In the genomic region with DNA sequence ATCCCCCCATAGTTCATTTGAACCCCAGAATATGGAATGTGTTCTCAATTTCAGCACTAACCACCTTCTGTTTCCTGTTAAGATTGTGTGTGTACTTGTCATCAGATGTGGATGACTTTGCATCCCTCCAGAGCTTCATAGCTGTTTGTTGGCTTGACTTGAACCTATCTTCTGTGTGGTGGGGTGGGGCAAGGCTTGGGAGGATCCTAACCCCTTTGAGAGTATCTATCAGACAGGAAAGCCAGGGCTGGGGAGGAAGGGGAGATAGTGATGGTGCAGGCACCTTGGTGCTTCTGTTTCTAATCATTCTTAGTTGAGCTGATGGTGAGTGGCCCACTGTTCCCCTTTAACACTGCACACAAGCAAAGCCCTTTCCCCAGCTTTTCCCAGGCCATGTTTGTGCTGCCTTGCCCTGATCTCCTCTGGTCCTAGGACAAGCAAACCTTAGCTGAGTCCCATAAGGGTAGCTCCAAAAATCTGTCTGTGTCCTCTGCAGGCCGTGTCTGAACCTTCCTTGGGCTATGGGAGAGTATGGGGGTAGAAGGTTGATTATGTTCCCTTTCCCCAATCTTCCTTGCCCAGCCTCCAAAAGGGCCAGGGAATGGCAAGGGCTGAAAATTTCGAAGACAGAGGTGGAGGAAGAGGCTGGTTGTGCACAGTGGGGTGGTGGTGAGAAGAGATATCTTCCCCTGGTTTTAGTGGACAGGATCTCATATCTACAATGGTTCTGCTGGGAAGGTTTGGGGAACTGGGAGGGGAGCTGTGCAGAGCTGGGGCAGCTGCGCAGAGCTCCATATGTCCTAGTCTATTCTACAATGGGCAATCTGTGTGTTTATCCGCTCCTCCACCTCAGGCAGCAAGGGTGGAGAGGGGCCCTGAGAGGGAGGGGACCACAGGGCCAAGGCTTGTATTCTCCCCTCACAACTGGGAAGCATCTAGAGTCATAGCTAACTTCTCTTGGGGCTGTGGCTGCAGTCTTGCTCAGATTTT, we compare ENCODE assay signal across 24 cellular contexts. TPM values are rescaled to one million over a fixed set of nuclear protein-coding genes. Genes with fewer than 3 reads are reported as not detected.
DNase-seq lines count a peak whose midpoint lies in the region; TF ChIP-seq lines count a peak whose summit lies in the region.
"Had no signal": no experiment of that assay in that cellular context is flagged by ENCODE, and none has a peak within 500 bp of the region (broad histone marks: within the 10 kb centered on the region; RNA-seq: fewer than 3 reads in every experiment).

No MANE protein-coding gene starts in this region.

- H3K27me3 ChIP-seq in neuron (ENCODE audit: insufficient read depth, low read length), result no peaks in the 10 kb centered on the region
- H3K27me3 ChIP-seq: dorsolateral prefrontal cortex, Peyer's patch had no signal

- peaks cover 13% of the 10 kb centered on the region for H3K4me1 ChIP-seq in neuron (ENCODE audit: insufficient read depth, low read length)
- H3K4me1 ChIP-seq: Peyer's patch, tibial artery had no signal

- H3K4me3 Mint-ChIP-seq in brain, result peak overlapping the region; percentile 74 to 92 (median 87)
- H3K4me3 Mint-ChIP-seq in activated CD4-positive, alpha-beta memory T cell treated with anti-CD3 and anti-CD28 coated beads, Interleukin-2, amount 10 ng/mL, durations not matched to agents 7 days and 5 days, result no peak overlapping the region
- H3K4me3 Mint-ChIP-seq: stimulated activated naive CD8-positive, alpha-beta T cell treated with anti-CD3 and anti-CD28 coated beads, Interleukin-15, Interleukin-2, amounts not matched to agents 100 ng/mL and 50 ng/mL, for 24 hours had no signal

- no peaks in the 10 kb centered on the region for H3K36me3 ChIP-seq in neuron (ENCODE audit: insufficient read depth, low read length)
- H3K36me3 ChIP-seq: Peyer's patch, tibial artery had no signal

- H3K9me3 Mint-ChIP-seq in brain, result no peaks in the 10 kb centered on the region
- no peaks in the 10 kb centered on the region for H3K9me3 Mint-ChIP-seq in activated CD4-positive, alpha-beta memory T cell treated with anti-CD3 and anti-CD28 coated beads, Interleukin-2, amount 10 ng/mL, durations not matched to agents 7 days and 5 days
- H3K9me3 Mint-ChIP-seq: stimulated activated naive CD8-positive, alpha-beta T cell treated with anti-CD3 and anti-CD28 coated beads, Interleukin-15, Interleukin-2, amounts not matched to agents 100 ng/mL and 50 ng/mL, for 24 hours had no signal

- H3K27ac Mint-ChIP-seq in brain, result peak overlapping the region; percentile 59 to 94 (median 75)
- no peak overlapping the region for H3K27ac Mint-ChIP-seq in activated CD4-positive, alpha-beta memory T cell treated with anti-CD3 and anti-CD28 coated beads, Interleukin-2, amount 10 ng/mL, durations not matched to agents 7 days and 5 days
- H3K27ac Mint-ChIP-seq: stimulated activated naive CD8-positive, alpha-beta T cell treated with anti-CD3 and anti-CD28 coated beads, Interleukin-15, Interleukin-2, amounts not matched to agents 100 ng/mL and 50 ng/mL, for 24 hours had no signal

- peaks cover 6% of the 10 kb centered on the region for H3K27me3 Mint-ChIP-seq in brain
- peaks cover 2% of the 10 kb centered on the region for H3K27me3 Mint-ChIP-seq in activated CD4-positive, alpha-beta memory T cell treated with anti-CD3 and anti-CD28 coated beads, Interleukin-2, amount 10 ng/mL, durations not matched to agents 7 days and 5 days
- H3K27me3 Mint-ChIP-seq: stimulated activated naive CD8-positive, alpha-beta T cell treated with anti-CD3 and anti-CD28 coated beads, Interleukin-15, Interleukin-2, amounts not matched to agents 100 ng/mL and 50 ng/mL, for 24 hours had no signal

- H2AFZ ChIP-seq in neuron (ENCODE audit: low read depth, low read length), result no peak overlapping the region

- no peaks in the 10 kb centered on the region for H3K9me3 ChIP-seq in neuron (ENCODE audit: low read length)
- H3K9me3 ChIP-seq: Peyer's patch, tibial artery had no signal

- peak overlapping the region; percentile 46 for H3K4me3 ChIP-seq in neuron (ENCODE audit: low read length)
- H3K4me3 ChIP-seq: dorsolateral prefrontal cortex, Peyer's patch, smooth muscle cell, tibial artery had no signal

- CTCF ChIA-PET in activated CD4-positive, alpha-beta memory T cell treated with anti-CD3 and anti-CD28 coated beads, Interleukin-2, amount 10 ng/mL, durations not matched to agents 7 days and 5 days (lab: Charles Lee), result interaction anchor here (0.7 to 1.8 kb wide), 2 partner anchors 9 to 238 kb away, joined by 4 to 6 read pairs; no protein-coding TSS in a partner anchor

- no peak for TF ChIP-seq CTCF in brain (conservative IDR thresholded peaks at IDR 0.05)

- H3K4me1 Mint-ChIP-seq in brain, result peaks cover 61% of the 10 kb centered on the region
- peaks cover 2% of the 10 kb centered on the region for H3K4me1 Mint-ChIP-seq in activated CD4-positive, alpha-beta memory T cell treated with anti-CD3 and anti-CD28 coated beads, Interleukin-2, amount 10 ng/mL, durations not matched to agents 7 days and 5 days

- DNase-seq in DMS 273 treated with DMSO at 0.1 percent for 48 hours (lab: John Stamatoyannopoulos, UW), result peak; percentile 13
- DNase-seq in NCI-H524 treated with DMSO at 0.1 percent for 48 hours (lab: John Stamatoyannopoulos, UW), result peak; percentile 17
- DNase-seq in NCI-H2081 (lab: John Stamatoyannopoulos, UW), result no peak
- no peak for DNase-seq in cerebellar cortex (ENCODE audit: low spot score)
- DNase-seq in activated CD4-positive, alpha-beta memory T cell treated with anti-CD3 and anti-CD28 coated beads, Interleukin-2, amount 10 ng/mL, durations not matched to agents 7 days and 5 days, result no peak
- no peak for DNase-seq in H4 (ENCODE audit: low spot score)
- DNase-seq: activated CD4-positive, alpha-beta T cell treated with anti-CD3 and anti-CD28 coated beads, Interleukin-2, amount 50 U/mL, for 1 hour; activated naive CD4-positive, alpha-beta T cell treated with Interleukin-2 at 50 U/mL for 16 hours; activated T-cell treated with anti-CD3 and anti-CD28 coated beads, Interleukin-2, amount 50 U/mL, for 1 hour; anterior cingulate cortex; central memory CD4-positive, alpha-beta T cell; dorsolateral prefrontal cortex; GF-D8; islet precursor cell; KG1; NCI-H2227 treated with DMSO at 0.1 percent for 48 hours; Peyer's patch; stimulated activated CD4-positive, alpha-beta T cell treated with anti-CD3 and anti-CD28 coated beads, Interleukin-4, amount 100 ng/mL, for 1 hour; tibial artery had no signal

- no peaks in the 10 kb centered on the region for H3K36me3 Mint-ChIP-seq in brain
- H3K36me3 Mint-ChIP-seq in activated CD4-positive, alpha-beta memory T cell treated with anti-CD3 and anti-CD28 coated beads, Interleukin-2, amount 10 ng/mL, durations not matched to agents 7 days and 5 days (ENCODE audit: low read depth), result no peaks in the 10 kb centered on the region

- POLR2A ChIA-PET in activated CD4-positive, alpha-beta memory T cell treated with anti-CD3 and anti-CD28 coated beads, Interleukin-2, amount 10 ng/mL, durations not matched to agents 7 days and 5 days (lab: Charles Lee), result interaction anchor here (1.1 to 1.6 kb wide), 4 partner anchors 9 to 51 kb away, joined by 3 to 4 read pairs (median 4); partner anchors contain the start of genes COPA and NCSTN

RNA-seq across cellular contexts. Expression of gene NHLH1, which starts 1.4 kb away (rescaled TPM):
- polyA plus RNA-seq in brain (ENCODE audit: insufficient read depth, low read depth, low replicate concordance), result 1.0 TPM
- under 1 TPM; 0.40 to 0.43 TPM for total RNA-seq in activated CD4-positive, alpha-beta memory T cell treated with anti-CD3 and anti-CD28 coated beads, Interleukin-2, amount 10 ng/mL, durations not matched to agents 7 days and 5 days
- 0.04 TPM in 1 of 2 replicates, not detected in the other for total RNA-seq in H4 (2014; rRNA removed; shearing (Covaris generic))
- total RNA-seq: smooth muscle cell had no signal

RNA-seq across cellular contexts. Expression of gene NCSTN, which starts 25.0 kb away (rescaled TPM):
- 103 TPM for polyA plus RNA-seq in brain (ENCODE audit: insufficient read depth, low read depth, low replicate concordance)
- 10 to 100 TPM; 64.5 to 65.3 TPM for total RNA-seq in activated CD4-positive, alpha-beta memory T cell treated with anti-CD3 and anti-CD28 coated beads, Interleukin-2, amount 10 ng/mL, durations not matched to agents 7 days and 5 days
- total RNA-seq in H4 (2014; rRNA removed; shearing (Covaris generic)), result 61.7 and 72.0 TPM in 2 replicates

RNA-seq across cellular contexts. Expression of gene COPA, which starts 25.2 kb away (rescaled TPM):
- polyA plus RNA-seq in brain (ENCODE audit: insufficient read depth, low read depth, low replicate concordance), result 173 TPM
- 100 to 1,000 TPM; 145 to 146 TPM for total RNA-seq in activated CD4-positive, alpha-beta memory T cell treated with anti-CD3 and anti-CD28 coated beads, Interleukin-2, amount 10 ng/mL, durations not matched to agents 7 days and 5 days
- 90.1 and 101 TPM in 2 replicates for total RNA-seq in H4 (2014; rRNA removed; shearing (Covaris generic))

RNA-seq across cellular contexts. Expression of gene VANGL2, which starts 32.1 kb away (rescaled TPM):
- polyA plus RNA-seq in brain (ENCODE audit: insufficient read depth, low read depth, low replicate concordance), result 45.5 TPM
- total RNA-seq in activated CD4-positive, alpha-beta memory T cell treated with anti-CD3 and anti-CD28 coated beads, Interleukin-2, amount 10 ng/mL, durations not matched to agents 7 days and 5 days, result not detected
- 1.2 and 1.8 TPM in 2 replicates for total RNA-seq in H4 (2014; rRNA removed; shearing (Covaris generic))
- total RNA-seq: T-helper 1 cell treated with Interleukin-12 subunit alpha and Interleukin-12 subunit beta and Interleukin-4 antibody, amounts not matched to agents 30 ng/mL and 1 ng/mL, for 36 hours had no signal

Comparison
In these comparisons a context has a peak if more than half of its experiments do, and no peak if none do; other contexts are left out.
1. DNase-seq: peak in DMS 273 treated with DMSO at 0.1 percent for 48 hours (single experiment) and NCI-H524 treated with DMSO at 0.1 percent for 48 hours (single experiment); none in NCI-H2081 (0 of 2), cerebellar cortex (single experiment), activated CD4-positive, alpha-beta memory T cell treated with anti-CD3 and anti-CD28 coated beads, Interleukin-2, amount 10 ng/mL, durations not matched to agents 7 days and 5 days (single experiment) and H4 (single experiment).